ENCODE assay signal across 12 cellular contexts in the genomic region with DNA sequence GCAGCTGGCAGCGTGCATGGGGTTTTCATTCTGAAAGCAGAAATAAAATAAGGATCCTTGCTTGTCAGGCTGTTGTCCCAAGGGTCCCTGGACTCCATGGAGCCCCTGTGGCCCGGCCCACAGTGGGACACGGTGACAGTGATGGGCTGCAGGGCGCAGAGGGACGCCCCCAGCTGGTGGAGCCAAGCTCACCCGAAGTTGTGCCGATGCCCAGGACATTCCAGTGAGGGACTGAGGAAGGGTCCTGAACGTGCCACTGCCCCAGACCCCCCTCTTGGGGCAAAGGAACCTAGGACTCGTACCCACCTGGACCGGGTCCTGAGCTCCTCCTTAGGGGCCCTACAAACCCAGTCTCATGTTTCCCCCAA. TPM values are rescaled to one million over a fixed set of nuclear protein-coding genes. Genes with fewer than 3 reads are reported as not detected.
DNase-seq lines count a peak whose midpoint lies in the region; ATAC-seq, FAIRE-seq and TF ChIP-seq lines count a peak whose summit lies in the region.
"Had no signal": no experiment of that assay in that cellular context is flagged by ENCODE, and none has a peak within 500 bp of the region (broad histone marks: within the 10 kb centered on the region; RNA-seq: fewer than 3 reads in every experiment).

No MANE protein-coding gene starts in this region.

- ATAC-seq in mucosa of descending colon: no peak

- peaks cover 70% of the 10 kb centered on the region for H3K79me2 ChIP-seq in fibroblast of lung (ENCODE audit: control insufficient read depth, insufficient read depth, low read length)

- no peaks in the 10 kb centered on the region for H4K20me1 ChIP-seq in fibroblast of lung (ENCODE audit: control insufficient read depth, extremely low read depth, insufficient read depth, low read length)

- H3K27me3 ChIP-seq in fibroblast of lung (ENCODE audit: control insufficient read depth, insufficient read depth, low read length) (no peaks in the 10 kb centered on the region), spleen (replicated peaks in 1 of 7) (no peaks in the 10 kb centered on the region)

- H3K9ac ChIP-seq in fibroblast of lung (ENCODE audit: insufficient read depth, low read length): no peak overlapping the region
- H3K9ac ChIP-seq: KMS-11 had no signal

- no peak overlapping the region for H3K4me2 ChIP-seq in fibroblast of lung (ENCODE audit: extremely low read depth, insufficient read depth, low read length)
- H3K4me2 ChIP-seq: KMS-11 had no signal

- H3K4me3 ChIP-seq in GM12864 (ENCODE audit: low read depth, low read length) (peak overlapping the region; percentile 22; the same call in 1 of the 2 replicates), fibroblast of lung (replicated peaks in 1 of 4; ENCODE audit: control extremely low read depth in 1 of 4, insufficient read depth in 1 of 4, low read depth in 3 of 4, low read length in 4 of 4) (no peak overlapping the region), spleen (peak overlapping the region in 4 of 8 donors; percentile 14 to 63 (median 18)), mucosa of descending colon (no peak overlapping the region)

- intact Hi-C loops in spleen (cut with DNase I; ENCODE audit: low total_unique reads) (no loop called here), mucosa of descending colon (cut with DNase I, micrococcal nuclease) (no loop called here)

- H3K4me1 ChIP-seq in fibroblast of lung (ENCODE audit: control insufficient read depth, extremely low read depth, insufficient read depth, low read length) (peaks cover 16% of the 10 kb centered on the region), spleen (peaks cover 47 to 100% (median 93%) of the 10 kb centered on the region in 6 donors), mucosa of descending colon (ENCODE audit: low read depth) (peaks cover 6% of the 10 kb centered on the region)

- CTCF ChIA-PET in RWPE1 (lab: Yijun Ruan, JAX): no interaction called here

- H3K36me3 ChIP-seq in fibroblast of lung (ENCODE audit: control insufficient read depth, insufficient read depth, low read length) (peaks cover 12% of the 10 kb centered on the region), spleen (peaks cover 0 to 98% (median 9%) of the 10 kb centered on the region in 6 donors), mucosa of descending colon (ENCODE audit: low read depth) (no peaks in the 10 kb centered on the region)

- no peak for TF ChIP-seq CTCF in GM12864 (IDR thresholded peaks at IDR 0.05; ENCODE audit: low read depth, low read length, missing control alignments)
- no peak for TF ChIP-seq CTCF in RWPE1 (conservative IDR thresholded peaks at IDR 0.05; ENCODE audit: low read depth)
- no peak for TF ChIP-seq CTCF in fibroblast of lung (conservative IDR thresholded peaks at IDR 0.05 in 1 of 2, IDR thresholded peaks at IDR 0.05 in 1 of 2; ENCODE audit: low read depth in 1 of 2, low read length in 2 of 2)
- no peak for TF ChIP-seq CTCF in spleen (IDR thresholded peaks at IDR 0.05 in 8 of 11, conservative IDR thresholded peaks at IDR 0.05 in 3 of 11)
- no peak for TF ChIP-seq CTCF in D721Med (IDR thresholded peaks at IDR 0.05; ENCODE audit: insufficient read depth, missing control alignments)
- TF ChIP-seq CTCF in mucosa of descending colon (IDR thresholded peaks at IDR 0.05): no peak

- POLR2A ChIA-PET in RWPE1 (lab: Yijun Ruan, JAX; ENCODE audit: low non-redundant PET): no interaction called here

- H2AFZ ChIP-seq in fibroblast of lung (ENCODE audit: low read length): no peak overlapping the region

- H3K9me3 ChIP-seq in fibroblast of lung (ENCODE audit: control insufficient read depth, insufficient read depth, low read depth, low read length) (no peaks in the 10 kb centered on the region), spleen (no peaks in the 10 kb centered on the region), mucosa of descending colon (no peaks in the 10 kb centered on the region)

- FAIRE-seq in D721Med (lab: Jason Lieb, UNC): no peak

- 70 to 80% (median 78%) methylated on average over 5 to 10 of the region's 10 CpGs for WGBS in spleen, 5 donors

- no peak for TF ChIP-seq POLR2A in spleen (IDR thresholded peaks at IDR 0.05)

- DNase-seq in GM12864 (ENCODE audit: low read depth) (no peak), RWPE1 (ENCODE audit: low spot score) (no peak), fibroblast of lung (ENCODE audit: low read depth in 2 of 2) (no peak), spleen (no peak), NCI-H146 (lab: John Stamatoyannopoulos, UW) (no peak), D721Med (ENCODE audit: insufficient read length, low spot score) (no peak), mucosa of descending colon (no peak), glomerular visceral epithelial cell (ENCODE audit: extremely low spot score) (no peak)
- DNase-seq: NCI-H2029; stimulated activated CD4-positive, alpha-beta T cell treated with anti-CD3 and anti-CD28 coated beads, Interleukin-2, amount 100 ng/mL, for 48 hours had no signal

- H3K27ac ChIP-seq in RWPE1 (peak overlapping the region; percentile 93), fibroblast of lung (ENCODE audit: insufficient read depth, low read length) (peak overlapping the region; percentile 10), spleen (peak overlapping the region; percentile 51 to 93 (median 90))
- H3K27ac ChIP-seq: C4-2B, KMS-11 had no signal

RNA-seq across cellular contexts. Expression of a gene that starts 35.0 kb away (rescaled TPM):
- total RNA-seq in fibroblast of lung (44.2 and 52.5 TPM in 2 replicates), spleen (100 to 1,000 TPM; 232 to 329 (median 281) TPM), mucosa of descending colon (10 to 100 TPM; 73.7 to 91.8 (median 90.8) TPM)
- polyA plus RNA-seq in fibroblast of lung (32.5 and 39.5 TPM in 2 replicates), spleen (100 to 1,000 TPM in 2 of 3 donors, 10 to 100 TPM in 1; 70.5 to 192 (median 190) TPM)
- 64.0 and 66.2 TPM in 2 replicates for polyA plus RNA-seq in fibroblast of lung (2012)
- 143 and 156 TPM in 2 replicates for polyA minus RNA-seq in fibroblast of lung (ENCODE audit: low replicate concordance)

RNA-seq across cellular contexts. Expression of a gene that starts 35.3 kb away (rescaled TPM):
- total RNA-seq in fibroblast of lung (2.0 and 2.1 TPM in 2 replicates), spleen (10 to 100 TPM in 5 of 7 donors, 1 to 10 TPM in 2; 7.7 to 15.3 (median 13.2) TPM), mucosa of descending colon (10 to 100 TPM; 12.2 to 16.6 (median 13.6) TPM)
- polyA plus RNA-seq in fibroblast of lung (6.7 and 13.8 TPM in 2 replicates), spleen (10 to 100 TPM; 20.5 to 24.5 (median 22.6) TPM)
- polyA plus RNA-seq in fibroblast of lung (2012): 5.0 and 12.2 TPM in 2 replicates
- polyA minus RNA-seq in fibroblast of lung (ENCODE audit: low replicate concordance): 2.7 and 6.0 TPM in 2 replicates

Comparison
In these comparisons a context has a peak if more than half of its experiments do, and no peak if none do; other contexts are left out.
1. H3K27ac ChIP-seq: peak in every context shown above with its lines; median percentile 93 in RWPE1; 90 in spleen; 10 in fibroblast of lung.